8 cellular contexts compared by ENCODE assay signal in genomic region chr17:40331743-40332641, GRCh38. TPM values are rescaled to one million over a fixed set of nuclear protein-coding genes. Genes with fewer than 3 reads are reported as not detected.
A peak's percentile ranks its signal among the peaks of the same experiment; 100 is the strongest.
DNase-seq lines count a peak whose midpoint lies in the region; ATAC-seq and TF ChIP-seq lines count a peak whose summit lies in the region.

No MANE protein-coding gene starts in this region.

- BruUV-seq in Calu3 (replicated peaks; lab: Mats Ljungman, UMichigan): no TSS peak

- TF ChIP-seq CTCF in Calu3 (IDR thresholded peaks at IDR 0.05; ENCODE audit: unreplicated experiment): peak; percentile 47
- TF ChIP-seq CTCF in SK-N-SH (IDR thresholded peaks at IDR 0.05): no peak
- no peak for TF ChIP-seq CTCF in fibroblast of the aortic adventitia (IDR thresholded peaks at IDR 0.05; ENCODE audit: insufficient read depth, low read length)
- TF ChIP-seq CTCF in parathyroid adenoma (IDR thresholded peaks at IDR 0.05): no peak

- H3K4me2 ChIP-seq in SK-N-SH: peak overlapping the region; percentile 85
- H3K4me2 ChIP-seq in parathyroid adenoma (ENCODE audit: low read length): peak overlapping the region; percentile 2

- DNase-seq in Calu3 (peak; percentile 87), SK-N-SH (peak; percentile 97), fibroblast of the aortic adventitia (ENCODE audit: low read depth) (peak; percentile 93)
- DNase-seq in stimulated activated CD4-positive, alpha-beta T cell treated with anti-CD3 and anti-CD28 coated beads, Interleukin-4, amount 100 ng/mL, for 24 hours: no peak

- no peaks in the 10 kb centered on the region for H3K9me2 ChIP-seq in SK-N-SH

- H3K27ac ChIP-seq in SK-N-SH (ENCODE audit: low read depth in 2 of 2, low read length in 1 of 2) (peak overlapping the region; percentile 81 to 98), parathyroid adenoma (peak overlapping the region; percentile 71)

- WGBS in SK-N-SH (ENCODE audit: low lambda C conversion rate): 20% methylated on average over 2 of the region's 22 CpGs

- peaks cover 19% of the 10 kb centered on the region for H3F3A ChIP-seq in SK-N-SH (replicated peaks; ENCODE audit: insufficient read depth)

- peak; percentile 76 to 94; a peak in 3 of 4 replicates for TF ChIP-seq EP300 in SK-N-SH (IDR thresholded peaks at IDR 0.05; ENCODE audit: borderline replicate concordance in 1 of 2, low read depth in 1 of 2, low read length in 1 of 2)

- H3K36me3 Mint-ChIP-seq in Calu3 (ENCODE audit: insufficient read depth, unreplicated experiment): peaks cover 28% of the 10 kb centered on the region

- H3K9me3 ChIP-seq in SK-N-SH (no peaks in the 10 kb centered on the region), parathyroid adenoma (ENCODE audit: control insufficient read depth, low read length) (no peaks in the 10 kb centered on the region)

- H3K9ac ChIP-seq in SK-N-SH (peak overlapping the region; percentile 31; the same call in 1 of the 2 replicates), parathyroid adenoma (no peak overlapping the region)

- H3K4me1 Mint-ChIP-seq in Calu3 (ENCODE audit: low read depth, unreplicated experiment): peaks cover 71% of the 10 kb centered on the region

- ATAC-seq in GM19023 (IDR thresholded peaks at IDR 0.05; ENCODE audit: unreplicated experiment) (no peak), HG02870 (IDR thresholded peaks at IDR 0.05; ENCODE audit: unreplicated experiment) (no peak), HG03108 (IDR thresholded peaks at IDR 0.05; ENCODE audit: unreplicated experiment) (no peak)

- H3K4me3 ChIP-seq in SK-N-SH (ENCODE audit: low read depth in 2 of 2, low read length in 1 of 2) (no peak overlapping the region; a peak in 1 of 4 replicates), fibroblast of the aortic adventitia (ENCODE audit: low read depth, low read length) (peak overlapping the region; percentile 47), parathyroid adenoma (ENCODE audit: low read depth, low read length) (no peak overlapping the region)

- H3K4me3 Mint-ChIP-seq in Calu3 (ENCODE audit: low read depth, unreplicated experiment): peak overlapping the region; percentile 15

- POLR2A ChIA-PET in SK-N-SH (lab: Yijun Ruan, JAX): interaction anchor here (0.6 to 3.2 kb wide), 10 partner anchors 10 to 81 kb away, joined by 3 to 27 read pairs (median 5); no protein-coding TSS in a partner anchor

- H3K79me2 ChIP-seq in SK-N-SH (ENCODE audit: insufficient read depth) (peaks cover 98% of the 10 kb centered on the region), parathyroid adenoma (peaks cover 27% of the 10 kb centered on the region)

- H3K27me3 Mint-ChIP-seq in Calu3 (ENCODE audit: unreplicated experiment): no peaks in the 10 kb centered on the region

- H3K9me3 Mint-ChIP-seq in Calu3 (ENCODE audit: low read depth, unreplicated experiment): no peaks in the 10 kb centered on the region

- no peak overlapping the region for H2AFZ ChIP-seq in SK-N-SH (ENCODE audit: low read depth)
- peak overlapping the region; percentile 76 for H2AFZ ChIP-seq in parathyroid adenoma

- TF ChIP-seq RAD21 in SK-N-SH (IDR thresholded peaks at IDR 0.05; ENCODE audit: low read length): no peak

- CTCF ChIA-PET in Calu3 (lab: Charles Lee) (interaction anchor here (0.6 to 37.0 kb wide), 7 partner anchors 12 to 438 kb away, joined by 3 to 1520 read pairs (median 6); partner anchors contain the start of genes GJD3 and RARA), SK-N-SH (lab: Yijun Ruan, JAX) (interaction anchor here (0.9 to 57.6 kb wide), 10 partner anchors 7 to 228 kb away, joined by 3 to 1706 read pairs (median 5); partner anchors contain the start of genes CDC6 and RARA)

- H3K27ac Mint-ChIP-seq in Calu3 (ENCODE audit: unreplicated experiment): peak overlapping the region; percentile 3

- intact Hi-C loops in Calu3 (cut with micrococcal nuclease; ENCODE audit: unreplicated experiment): no loop called here

- H3K27me3 ChIP-seq in SK-N-SH (ENCODE audit: insufficient read depth) (no peaks in the 10 kb centered on the region), parathyroid adenoma (ENCODE audit: control insufficient read depth, insufficient read depth, low read length) (no peaks in the 10 kb centered on the region)

- peaks cover 54% of the 10 kb centered on the region for H4K20me1 ChIP-seq in SK-N-SH (ENCODE audit: insufficient read depth)

- peaks cover 4 to 21% of the 10 kb centered on the region in 2 experiments for H3K36me3 ChIP-seq in SK-N-SH (replicated peaks in 1 of 2; ENCODE audit: control insufficient read depth in 1 of 2, insufficient read depth in 2 of 2, low read length in 1 of 2)
- H3K36me3 ChIP-seq in parathyroid adenoma (ENCODE audit: control insufficient read depth, insufficient read depth, low read length): no peaks in the 10 kb centered on the region

- H3K4me1 ChIP-seq in SK-N-SH (ENCODE audit: control insufficient read depth in 1 of 2, insufficient read depth in 2 of 2, low read depth in 1 of 2, low read length in 1 of 2) (peaks cover 55 to 73% of the 10 kb centered on the region in 2 experiments), parathyroid adenoma (peaks cover 46% of the 10 kb centered on the region)

TF ChIP-seq in SK-N-SH, 30 proteins besides CTCF, POLR2A, EP300 and RAD21 (continues in another document):
- TF ChIP-seq USF1 (IDR thresholded peaks at IDR 0.05; ENCODE audit: borderline replicate concordance, low read depth) (no peak), TCF12 (IDR thresholded peaks at IDR 0.05) (peak; percentile 91), FOXJ3 (CRISPR knock-in tag; IDR thresholded peaks at IDR 0.05) (peak; percentile 99), EZH2phosphoT487 (IDR thresholded peaks at IDR 0.05; ENCODE audit: borderline replicate concordance, low read depth) (no peak), RXRA (IDR thresholded peaks at IDR 0.05; ENCODE audit: borderline replicate concordance, low read depth) (peak; percentile 82), MAX (IDR thresholded peaks at IDR 0.05; ENCODE audit: low read depth) (peak; percentile 59), REST (IDR thresholded peaks at IDR 0.05; ENCODE audit: low read depth, low read length) (no peak), SMC3 (IDR thresholded peaks at IDR 0.05; ENCODE audit: low read depth, low read length) (0 out of 2 replicates have a peak, but pooled peaks have one; percentile 2), JUND (IDR thresholded peaks at IDR 0.05) (no peak), TEAD4 (IDR thresholded peaks at IDR 0.05; ENCODE audit: borderline replicate concordance, insufficient read depth) (peak; percentile 69; the same call in 1 of the 2 replicates)

RNA-seq across cellular contexts. Expression of gene RARA, which starts 23.0 kb away (rescaled TPM):
- total RNA-seq in Calu3 (2022) (150 and 170 TPM in 2 replicates), fibroblast of the aortic adventitia (ENCODE audit: low replicate concordance) (16.0 and 25.2 TPM in 2 replicates)
- 8.9 and 13.3 TPM in 2 replicates for polyA plus RNA-seq in SK-N-SH (2012; rRNA removed)
- 6.9 and 9.6 TPM in 2 replicates for polyA plus RNA-seq in SK-N-SH (2012; cell fraction: cytosol; rRNA removed)
- polyA plus RNA-seq in SK-N-SH (2012; cell fraction: nucleus; rRNA removed): 13.2 and 15.0 TPM in 2 replicates

RNA-seq across cellular contexts. Expression of gene GJD3, which starts 32.5 kb away (rescaled TPM):
- total RNA-seq in Calu3 (2022) (0.44 and 0.71 TPM in 2 replicates), fibroblast of the aortic adventitia (ENCODE audit: low replicate concordance) (5.9 TPM in 1 of 2 replicates, not detected in the other)
- polyA plus RNA-seq in SK-N-SH (2012; rRNA removed): not detected in 2 replicates
- polyA plus RNA-seq in SK-N-SH (2012; cell fraction: cytosol; rRNA removed): not detected in 2 replicates
- polyA plus RNA-seq in SK-N-SH (2012; cell fraction: nucleus; rRNA removed): not detected in 2 replicates

RNA-seq across cellular contexts. Expression of gene CDC6, which starts 44.3 kb away (rescaled TPM):
- total RNA-seq in Calu3 (2022) (567 and 645 TPM in 2 replicates), fibroblast of the aortic adventitia (ENCODE audit: low replicate concordance) (2.9 and 40.4 TPM in 2 replicates)
- 12.7 and 12.8 TPM in 2 replicates for polyA plus RNA-seq in SK-N-SH (2012; rRNA removed)
- polyA plus RNA-seq in SK-N-SH (2012; cell fraction: cytosol; rRNA removed): 15.2 and 16.8 TPM in 2 replicates
- 8.3 and 11.7 TPM in 2 replicates for polyA plus RNA-seq in SK-N-SH (2012; cell fraction: nucleus; rRNA removed)

Comparison
In these comparisons a context has a peak if more than half of its experiments do, and no peak if none do; other contexts are left out.
1. RNA of gene CDC6, which starts 44.3 kb away (total RNA-seq): 567 to 645 TPM in Calu3; 2.9 to 40.4 TPM in fibroblast of the aortic adventitia; every median in the first group is over 10 times any median in the second.